Comparison of ENCODE assay signal across 1 cellular context in the genomic region with DNA sequence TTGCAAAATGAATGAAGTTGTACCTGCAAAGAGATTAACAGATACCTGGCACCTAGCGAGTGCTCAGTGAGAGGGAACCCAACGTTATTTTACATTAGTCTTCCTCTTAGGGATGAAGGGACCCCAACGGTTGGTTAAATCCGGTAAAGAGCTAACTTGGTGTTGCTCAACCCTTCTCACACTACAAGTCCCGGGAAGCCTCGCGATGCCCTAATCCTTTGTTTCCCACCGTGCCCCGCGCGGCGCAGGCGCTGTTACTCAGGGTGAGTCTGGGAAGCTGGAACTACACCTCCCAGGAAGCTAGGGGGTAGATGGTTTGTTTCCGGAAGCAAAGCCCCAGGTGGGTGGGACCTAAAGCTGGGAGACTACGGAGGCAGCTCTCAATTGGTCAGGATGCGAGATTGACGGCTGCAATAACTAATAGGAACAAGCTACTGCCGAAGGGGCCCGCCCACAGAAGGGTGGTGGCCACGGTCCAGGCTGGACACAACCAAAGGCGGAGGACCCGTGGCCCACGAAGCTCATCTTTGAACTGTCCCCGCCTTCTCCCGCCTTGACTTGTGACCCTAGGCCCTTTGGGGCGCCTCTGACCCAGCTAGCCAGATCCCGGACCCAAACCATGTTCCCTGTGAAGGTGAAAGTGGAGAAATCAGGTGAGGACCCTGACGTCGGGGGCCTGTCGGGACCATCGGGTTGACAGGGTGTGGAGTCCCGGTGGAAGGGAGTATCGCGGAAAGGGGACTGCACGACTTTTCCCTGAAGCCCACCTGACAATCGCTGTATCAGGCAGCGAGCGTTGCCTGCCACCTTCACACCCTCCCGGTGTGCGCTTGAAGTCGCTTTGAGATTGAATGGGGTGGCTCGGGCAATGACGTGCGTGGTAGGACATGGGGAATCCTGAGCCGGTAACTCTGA.
TF ChIP-seq lines count a peak whose summit lies in the region.

A gene with protein sequence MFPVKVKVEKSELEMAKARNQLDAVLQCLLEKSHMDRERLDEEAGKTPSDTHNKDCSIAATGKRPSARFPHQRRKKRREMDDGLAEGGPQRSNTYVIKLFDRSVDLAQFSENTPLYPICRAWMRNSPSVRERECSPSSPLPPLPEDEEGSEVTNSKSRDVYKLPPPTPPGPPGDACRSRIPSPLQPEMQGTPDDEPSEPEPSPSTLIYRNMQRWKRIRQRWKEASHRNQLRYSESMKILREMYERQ (plus strand): TSS at position 471 of the 915 bp plus-strand sequence. CDS start 149 bp downstream, at position 620.

TF ChIP-seq in K562, 482 proteins besides CTCF, POLR2A, EP300 and RAD21 (continued from another document and continues in another):
- TF ChIP-seq ZNF407 (IDR thresholded peaks at IDR 0.05; ENCODE audit: low read depth) (no peak), ETV6 (IDR thresholded peaks at IDR 0.05; ENCODE audit: borderline replicate concordance in 1 of 2, low read depth in 2 of 2, low read length in 1 of 2) (no peak), ETV6 (CRISPR knock-in tag; IDR thresholded peaks at IDR 0.05; ENCODE audit: borderline replicate concordance) (no peak), CEBPB (tag; IDR thresholded peaks at IDR 0.05) (peak; percentile 99), BRD9 (IDR thresholded peaks at IDR 0.05; ENCODE audit: low read depth, partially characterized antibody) (no peak), HBP1 (CRISPR knock-in tag; IDR thresholded peaks at IDR 0.05) (no peak), ZNF3 (CRISPR knock-in tag; IDR thresholded peaks at IDR 0.05) (no peak), COPS2 (conservative IDR thresholded peaks at IDR 0.05) (no peak), HDAC3 (IDR thresholded peaks at IDR 0.05; ENCODE audit: borderline replicate concordance, partially characterized antibody) (no peak), ZNF764 (CRISPR knock-in tag; IDR thresholded peaks at IDR 0.05; ENCODE audit: low read depth) (no peak), TRIM24 (IDR thresholded peaks at IDR 0.05) (no peak), SNAPC5 (CRISPR knock-in tag; IDR thresholded peaks at IDR 0.05) (no peak), ZNF431 (CRISPR knock-in tag; IDR thresholded peaks at IDR 0.05) (no peak), SRSF7 (optimal IDR thresholded peaks at IDR 0.05; ENCODE audit: low read depth, low read length) (no peak), RFX7 (CRISPR knock-in tag; IDR thresholded peaks at IDR 0.05) (no peak), ELK1 (CRISPR knock-in tag; IDR thresholded peaks at IDR 0.05) (no peak), ZBTB8A (IDR thresholded peaks at IDR 0.05; ENCODE audit: partially characterized antibody) (no peak), HNRNPL (IDR thresholded peaks at IDR 0.05; ENCODE audit: low read depth, low read length) (no peak), EZH2 (IDR thresholded peaks at IDR 0.05; ENCODE audit: borderline replicate concordance, low read depth, low read length) (no peak), PTBP1 (IDR thresholded peaks at IDR 0.05; ENCODE audit: low read depth, low read length) (no peak), TCF7 (IDR thresholded peaks at IDR 0.05; ENCODE audit: borderline replicate concordance) (no peak), ATF3 (IDR thresholded peaks at IDR 0.05) (peak; percentile 45; the same call in 1 of the 2 replicates), ATF3 (CRISPR knock-in tag; conservative IDR thresholded peaks at IDR 0.05) (peak; percentile 49; the same call in 1 of the 2 replicates), HDAC2 (IDR thresholded peaks at IDR 0.05) (peak; percentile 36; the same call in 1 of the 2 replicates), TOE1 (IDR thresholded peaks at IDR 0.05; ENCODE audit: borderline replicate concordance) (peak; percentile 64; the same call in 1 of the 2 replicates), TOE1 (CRISPR knock-in tag; IDR thresholded peaks at IDR 0.05; ENCODE audit: borderline replicate concordance, low read depth) (no peak), BACH1 (tag; IDR thresholded peaks at IDR 0.05) (no peak; the same call in 1 of the 2 replicates), ELF4 (CRISPR knock-in tag; IDR thresholded peaks at IDR 0.05) (0 out of 2 replicates have a peak, but pooled peaks have one; percentile 57), NR2F6 (CRISPR knock-in tag; IDR thresholded peaks at IDR 0.05) (no peak), NFYB (IDR thresholded peaks at IDR 0.05; ENCODE audit: extremely low read depth, insufficient read length) (peak; percentile 77), JUND (IDR thresholded peaks at IDR 0.05; ENCODE audit: borderline replicate concordance, low read depth, low read length) (peak; percentile 52; the same call in 1 of the 2 replicates), JUND (tag; IDR thresholded peaks at IDR 0.05; ENCODE audit: borderline replicate concordance, low read depth, low read length) (peak; percentile 57; the same call in 2 of the 3 replicates), SMAD1 (IDR thresholded peaks at IDR 0.05; ENCODE audit: low read depth, low read length, partially characterized antibody) (no peak)
- TF ChIP-seq, protein P1, sequence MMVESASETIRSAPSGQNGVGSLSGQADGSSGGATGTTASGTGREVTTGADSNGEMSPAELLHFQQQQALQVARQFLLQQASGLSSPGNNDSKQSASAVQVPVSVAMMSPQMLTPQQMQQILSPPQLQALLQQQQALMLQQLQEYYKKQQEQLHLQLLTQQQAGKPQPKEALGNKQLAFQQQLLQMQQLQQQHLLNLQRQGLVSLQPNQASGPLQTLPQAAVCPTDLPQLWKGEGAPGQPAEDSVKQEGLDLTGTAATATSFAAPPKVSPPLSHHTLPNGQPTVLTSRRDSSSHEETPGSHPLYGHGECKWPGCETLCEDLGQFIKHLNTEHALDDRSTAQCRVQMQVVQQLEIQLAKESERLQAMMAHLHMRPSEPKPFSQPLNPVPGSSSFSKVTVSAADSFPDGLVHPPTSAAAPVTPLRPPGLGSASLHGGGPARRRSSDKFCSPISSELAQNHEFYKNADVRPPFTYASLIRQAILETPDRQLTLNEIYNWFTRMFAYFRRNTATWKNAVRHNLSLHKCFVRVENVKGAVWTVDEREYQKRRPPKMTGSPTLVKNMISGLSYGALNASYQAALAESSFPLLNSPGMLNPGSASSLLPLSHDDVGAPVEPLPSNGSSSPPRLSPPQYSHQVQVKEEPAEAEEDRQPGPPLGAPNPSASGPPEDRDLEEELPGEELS (CRISPR knock-in tag; IDR thresholded peaks at IDR 0.05; ENCODE audit: borderline replicate concordance): no peak
- TF ChIP-seq, protein P2, sequence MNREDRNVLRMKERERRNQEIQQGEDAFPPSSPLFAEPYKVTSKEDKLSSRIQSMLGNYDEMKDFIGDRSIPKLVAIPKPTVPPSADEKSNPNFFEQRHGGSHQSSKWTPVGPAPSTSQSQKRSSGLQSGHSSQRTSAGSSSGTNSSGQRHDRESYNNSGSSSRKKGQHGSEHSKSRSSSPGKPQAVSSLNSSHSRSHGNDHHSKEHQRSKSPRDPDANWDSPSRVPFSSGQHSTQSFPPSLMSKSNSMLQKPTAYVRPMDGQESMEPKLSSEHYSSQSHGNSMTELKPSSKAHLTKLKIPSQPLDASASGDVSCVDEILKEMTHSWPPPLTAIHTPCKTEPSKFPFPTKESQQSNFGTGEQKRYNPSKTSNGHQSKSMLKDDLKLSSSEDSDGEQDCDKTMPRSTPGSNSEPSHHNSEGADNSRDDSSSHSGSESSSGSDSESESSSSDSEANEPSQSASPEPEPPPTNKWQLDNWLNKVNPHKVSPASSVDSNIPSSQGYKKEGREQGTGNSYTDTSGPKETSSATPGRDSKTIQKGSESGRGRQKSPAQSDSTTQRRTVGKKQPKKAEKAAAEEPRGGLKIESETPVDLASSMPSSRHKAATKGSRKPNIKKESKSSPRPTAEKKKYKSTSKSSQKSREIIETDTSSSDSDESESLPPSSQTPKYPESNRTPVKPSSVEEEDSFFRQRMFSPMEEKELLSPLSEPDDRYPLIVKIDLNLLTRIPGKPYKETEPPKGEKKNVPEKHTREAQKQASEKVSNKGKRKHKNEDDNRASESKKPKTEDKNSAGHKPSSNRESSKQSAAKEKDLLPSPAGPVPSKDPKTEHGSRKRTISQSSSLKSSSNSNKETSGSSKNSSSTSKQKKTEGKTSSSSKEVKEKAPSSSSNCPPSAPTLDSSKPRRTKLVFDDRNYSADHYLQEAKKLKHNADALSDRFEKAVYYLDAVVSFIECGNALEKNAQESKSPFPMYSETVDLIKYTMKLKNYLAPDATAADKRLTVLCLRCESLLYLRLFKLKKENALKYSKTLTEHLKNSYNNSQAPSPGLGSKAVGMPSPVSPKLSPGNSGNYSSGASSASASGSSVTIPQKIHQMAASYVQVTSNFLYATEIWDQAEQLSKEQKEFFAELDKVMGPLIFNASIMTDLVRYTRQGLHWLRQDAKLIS (CRISPR knock-in tag; IDR thresholded peaks at IDR 0.05): no peak
- TF ChIP-seq, protein P3, sequence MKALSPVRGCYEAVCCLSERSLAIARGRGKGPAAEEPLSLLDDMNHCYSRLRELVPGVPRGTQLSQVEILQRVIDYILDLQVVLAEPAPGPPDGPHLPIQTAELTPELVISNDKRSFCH (CRISPR knock-in tag; IDR thresholded peaks at IDR 0.05): no peak
- TF ChIP-seq, protein P3 (tag; IDR thresholded peaks at IDR 0.05): 0 out of 2 replicates have a peak, but pooled peaks have one; percentile 31
